ENCODE assay signal across 1 cellular context in genomic region chr20:653590-654426, GRCh38.
TF ChIP-seq lines count a peak whose summit lies in the region.

No MANE protein-coding gene starts in this region.

TF ChIP-seq in K562, 482 proteins besides CTCF, POLR2A, EP300 and RAD21 (continued from another document and continues in another):
- TF ChIP-seq UBTF (IDR thresholded peaks at IDR 0.05; ENCODE audit: borderline replicate concordance in 1 of 2, low read depth in 2 of 2, low read length in 2 of 2) (no peak), SOX6 (IDR thresholded peaks at IDR 0.05) (no peak), BRCA1 (IDR thresholded peaks at IDR 0.05) (no peak), BRCA1 (CRISPR knock-in tag; IDR thresholded peaks at IDR 0.05) (peak; percentile 97), RBM15 (IDR thresholded peaks at IDR 0.05; ENCODE audit: insufficient read depth, low read length) (no peak), SREBF1 (IDR thresholded peaks at IDR 0.05; ENCODE audit: borderline replicate concordance, low read depth, low read length) (no peak), BCOR (IDR thresholded peaks at IDR 0.05) (peak; percentile 100), SAFB2 (IDR thresholded peaks at IDR 0.05; ENCODE audit: borderline replicate concordance, low read depth, low read length, severe bottlenecking) (no peak), HOXB6 (CRISPR knock-in tag; IDR thresholded peaks at IDR 0.05; ENCODE audit: borderline replicate concordance) (no peak), PTRF (tag; IDR thresholded peaks at IDR 0.05) (no peak), MYC (IDR thresholded peaks at IDR 0.05; ENCODE audit: low read depth, low read length) (0 out of 2 replicates have a peak, but pooled peaks have one; percentile 7), MYC (CRISPR knock-in tag; IDR thresholded peaks at IDR 0.05; ENCODE audit: borderline replicate concordance, low read depth) (no peak), PHB (CRISPR knock-in tag; IDR thresholded peaks at IDR 0.05) (no peak), ESRRA (IDR thresholded peaks at IDR 0.05; ENCODE audit: borderline replicate concordance, low read depth) (peak; percentile 88), NCOA2 (IDR thresholded peaks at IDR 0.05; ENCODE audit: partially characterized antibody in 2 of 2) (peak in 1 of 2 experiments; percentile 4), FOXA3 (CRISPR knock-in tag; conservative IDR thresholded peaks at IDR 0.05 in 1 of 2, IDR thresholded peaks at IDR 0.05 in 1 of 2) (0 out of 4 replicates have a peak, but pooled peaks of 1 of the 2 experiments have one; percentile 24), RFX1 (IDR thresholded peaks at IDR 0.05) (no peak), NFIX (CRISPR knock-in tag; IDR thresholded peaks at IDR 0.05; ENCODE audit: low read depth) (no peak), TEAD4 (IDR thresholded peaks at IDR 0.05; ENCODE audit: low read length) (no peak), TEAD4 (CRISPR knock-in tag; IDR thresholded peaks at IDR 0.05; ENCODE audit: borderline replicate concordance) (no peak), RBFOX2 (IDR thresholded peaks at IDR 0.05; ENCODE audit: low read depth, low read length) (peak; percentile 59), MYBL2 (IDR thresholded peaks at IDR 0.05; ENCODE audit: low read depth) (no peak), MYBL2 (CRISPR knock-in tag; IDR thresholded peaks at IDR 0.05; ENCODE audit: borderline replicate concordance) (no peak), SMAD1 (IDR thresholded peaks at IDR 0.05; ENCODE audit: low read depth, low read length, partially characterized antibody) (no peak), PHF21A (IDR thresholded peaks at IDR 0.05; ENCODE audit: borderline replicate concordance, low read depth) (no peak), EGR1 (conservative IDR thresholded peaks at IDR 0.05) (peak; percentile 79), ZNF253 (CRISPR knock-in tag; conservative IDR thresholded peaks at IDR 0.05) (no peak), TAL1 (IDR thresholded peaks at IDR 0.05) (no peak), CHD1 (IDR thresholded peaks at IDR 0.05; ENCODE audit: low read length) (no peak), HDAC2 (IDR thresholded peaks at IDR 0.05) (peak; percentile 98), ATF1 (CRISPR knock-in tag; IDR thresholded peaks at IDR 0.05) (no peak), ATF1 (tag; IDR thresholded peaks at IDR 0.05) (peak; percentile 34), ZHX1 (conservative IDR thresholded peaks at IDR 0.05; ENCODE audit: low read length) (no peak; the same call in 1 of the 2 replicates), HDGF (IDR thresholded peaks at IDR 0.05) (peak; percentile 82; the same call in 1 of the 2 replicates), CREB1 (IDR thresholded peaks at IDR 0.05) (no peak), CREB1 (CRISPR knock-in tag; IDR thresholded peaks at IDR 0.05) (0 out of 2 replicates have a peak, but pooled peaks have one; percentile 12), DEAF1 (CRISPR knock-in tag; IDR thresholded peaks at IDR 0.05) (no peak), XRCC5 (IDR thresholded peaks at IDR 0.05; ENCODE audit: low read depth, low read length) (no peak), ZNF280A (IDR thresholded peaks at IDR 0.05; ENCODE audit: low read depth, partially characterized antibody) (no peak), SMAD3 (CRISPR knock-in tag; conservative IDR thresholded peaks at IDR 0.05) (no peak), MTA1 (IDR thresholded peaks at IDR 0.05; ENCODE audit: borderline replicate concordance) (0 out of 2 replicates have a peak, but pooled peaks have one; percentile 50), ZKSCAN8 (CRISPR knock-in tag; IDR thresholded peaks at IDR 0.05) (peak; percentile 32; the same call in 1 of the 2 replicates), EP400 (IDR thresholded peaks at IDR 0.05) (peak; percentile 22; the same call in 1 of the 2 replicates), CHD2 (IDR thresholded peaks at IDR 0.05; ENCODE audit: low read depth, low read length) (no peak), HMGXB4 (CRISPR knock-in tag; IDR thresholded peaks at IDR 0.05) (no peak), PCBP2 (IDR thresholded peaks at IDR 0.05; ENCODE audit: low read depth, low read length, poor library complexity, severe bottlenecking) (no peak), ZNF165 (CRISPR knock-in tag; IDR thresholded peaks at IDR 0.05; ENCODE audit: borderline replicate concordance) (no peak), RBBP5 (IDR thresholded peaks at IDR 0.05; ENCODE audit: borderline replicate concordance, insufficient read depth, low read length, poor library complexity, severe bottlenecking) (no peak), NR3C1 (CRISPR knock-in tag; IDR thresholded peaks at IDR 0.05) (no peak), NFXL1 (CRISPR knock-in tag; IDR thresholded peaks at IDR 0.05) (no peak), TAF9B (IDR thresholded peaks at IDR 0.05; ENCODE audit: partially characterized antibody) (peak; percentile 33), SMAD2 (IDR thresholded peaks at IDR 0.05; ENCODE audit: low read depth, low read length) (no peak), C11orf30 (IDR thresholded peaks at IDR 0.05; ENCODE audit: low read depth) (peak; percentile 48; the same call in 1 of the 2 replicates)
- TF ChIP-seq, protein P1, sequence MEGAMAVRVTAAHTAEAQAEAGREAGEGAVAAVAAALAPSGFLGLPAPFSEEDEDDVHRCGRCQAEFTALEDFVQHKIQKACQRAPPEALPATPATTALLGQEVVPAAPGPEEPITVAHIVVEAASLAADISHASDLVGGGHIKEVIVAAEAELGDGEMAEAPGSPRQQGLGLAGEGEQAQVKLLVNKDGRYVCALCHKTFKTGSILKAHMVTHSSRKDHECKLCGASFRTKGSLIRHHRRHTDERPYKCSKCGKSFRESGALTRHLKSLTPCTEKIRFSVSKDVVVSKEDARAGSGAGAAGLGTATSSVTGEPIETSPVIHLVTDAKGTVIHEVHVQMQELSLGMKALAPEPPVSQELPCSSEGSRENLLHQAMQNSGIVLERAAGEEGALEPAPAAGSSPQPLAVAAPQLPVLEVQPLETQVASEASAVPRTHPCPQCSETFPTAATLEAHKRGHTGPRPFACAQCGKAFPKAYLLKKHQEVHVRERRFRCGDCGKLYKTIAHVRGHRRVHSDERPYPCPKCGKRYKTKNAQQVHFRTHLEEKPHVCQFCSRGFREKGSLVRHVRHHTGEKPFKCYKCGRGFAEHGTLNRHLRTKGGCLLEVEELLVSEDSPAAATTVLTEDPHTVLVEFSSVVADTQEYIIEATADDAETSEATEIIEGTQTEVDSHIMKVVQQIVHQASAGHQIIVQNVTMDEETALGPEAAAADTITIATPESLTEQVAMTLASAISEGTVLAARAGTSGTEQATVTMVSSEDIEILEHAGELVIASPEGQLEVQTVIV (CRISPR knock-in tag; IDR thresholded peaks at IDR 0.05; ENCODE audit: borderline replicate concordance), result no peak
- TF ChIP-seq, protein P2, sequence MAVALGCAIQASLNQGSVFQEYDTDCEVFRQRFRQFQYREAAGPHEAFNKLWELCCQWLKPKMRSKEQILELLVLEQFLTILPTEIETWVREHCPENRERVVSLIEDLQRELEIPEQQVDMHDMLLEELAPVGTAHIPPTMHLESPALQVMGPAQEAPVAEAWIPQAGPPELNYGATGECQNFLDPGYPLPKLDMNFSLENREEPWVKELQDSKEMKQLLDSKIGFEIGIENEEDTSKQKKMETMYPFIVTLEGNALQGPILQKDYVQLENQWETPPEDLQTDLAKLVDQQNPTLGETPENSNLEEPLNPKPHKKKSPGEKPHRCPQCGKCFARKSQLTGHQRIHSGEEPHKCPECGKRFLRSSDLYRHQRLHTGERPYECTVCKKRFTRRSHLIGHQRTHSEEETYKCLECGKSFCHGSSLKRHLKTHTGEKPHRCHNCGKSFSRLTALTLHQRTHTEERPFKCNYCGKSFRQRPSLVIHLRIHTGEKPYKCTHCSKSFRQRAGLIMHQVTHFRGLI (CRISPR knock-in tag; IDR thresholded peaks at IDR 0.05), result no peak
- TF ChIP-seq, protein P3, sequence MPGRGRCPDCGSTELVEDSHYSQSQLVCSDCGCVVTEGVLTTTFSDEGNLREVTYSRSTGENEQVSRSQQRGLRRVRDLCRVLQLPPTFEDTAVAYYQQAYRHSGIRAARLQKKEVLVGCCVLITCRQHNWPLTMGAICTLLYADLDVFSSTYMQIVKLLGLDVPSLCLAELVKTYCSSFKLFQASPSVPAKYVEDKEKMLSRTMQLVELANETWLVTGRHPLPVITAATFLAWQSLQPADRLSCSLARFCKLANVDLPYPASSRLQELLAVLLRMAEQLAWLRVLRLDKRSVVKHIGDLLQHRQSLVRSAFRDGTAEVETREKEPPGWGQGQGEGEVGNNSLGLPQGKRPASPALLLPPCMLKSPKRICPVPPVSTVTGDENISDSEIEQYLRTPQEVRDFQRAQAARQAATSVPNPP (IDR thresholded peaks at IDR 0.05; ENCODE audit: borderline replicate concordance, insufficient read depth, insufficient read length), result no peak
- TF ChIP-seq, protein P4, sequence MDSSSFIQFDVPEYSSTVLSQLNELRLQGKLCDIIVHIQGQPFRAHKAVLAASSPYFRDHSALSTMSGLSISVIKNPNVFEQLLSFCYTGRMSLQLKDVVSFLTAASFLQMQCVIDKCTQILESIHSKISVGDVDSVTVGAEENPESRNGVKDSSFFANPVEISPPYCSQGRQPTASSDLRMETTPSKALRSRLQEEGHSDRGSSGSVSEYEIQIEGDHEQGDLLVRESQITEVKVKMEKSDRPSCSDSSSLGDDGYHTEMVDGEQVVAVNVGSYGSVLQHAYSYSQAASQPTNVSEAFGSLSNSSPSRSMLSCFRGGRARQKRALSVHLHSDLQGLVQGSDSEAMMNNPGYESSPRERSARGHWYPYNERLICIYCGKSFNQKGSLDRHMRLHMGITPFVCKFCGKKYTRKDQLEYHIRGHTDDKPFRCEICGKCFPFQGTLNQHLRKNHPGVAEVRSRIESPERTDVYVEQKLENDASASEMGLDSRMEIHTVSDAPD (CRISPR knock-in tag; IDR thresholded peaks at IDR 0.05), result no peak
